ENCODE assay signal across 19 cellular contexts in the genomic region with DNA sequence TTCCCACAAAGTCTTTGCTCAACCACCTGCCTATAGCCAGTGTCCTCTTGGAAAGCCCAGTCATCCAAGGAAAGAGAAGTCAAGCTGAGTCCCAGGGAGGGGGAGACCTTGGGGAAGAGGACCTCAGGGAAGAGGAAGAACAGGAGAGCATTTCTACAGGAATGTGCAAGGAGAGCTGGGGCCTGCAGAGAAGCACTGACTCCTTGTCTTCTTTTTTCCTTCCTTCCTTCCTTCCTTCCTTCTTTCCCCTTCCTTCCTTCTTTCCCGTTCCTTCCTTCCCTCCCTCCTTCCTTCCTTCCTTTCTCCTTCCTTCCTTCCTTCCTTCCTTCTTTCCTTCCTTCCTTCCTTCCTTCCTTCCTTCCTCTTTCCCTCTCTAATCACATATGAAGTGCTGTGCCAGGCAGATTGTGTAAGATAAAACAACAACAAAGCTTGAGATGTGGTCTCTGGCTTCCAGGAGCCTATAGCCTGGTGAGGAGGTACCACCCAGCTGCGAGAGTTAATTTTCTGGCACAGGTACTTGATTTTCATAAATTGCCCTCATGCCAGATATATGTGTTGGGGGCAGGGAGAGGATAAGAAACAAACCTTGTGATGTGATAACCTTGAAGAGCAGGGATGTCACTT.
"Had no signal": no experiment of that assay in that cellular context is flagged by ENCODE, and none has a peak within 500 bp of the region (broad histone marks: within the 10 kb centered on the region; RNA-seq: fewer than 3 reads in every experiment).

No MANE protein-coding gene starts in this region.

- DNase-seq: effector memory CD4-positive, alpha-beta T cell; glutamatergic neuron; kidney; left cardiac atrium; left ventricle myocardium superior; mesenchymal stem cell; naive B cell; nephron progenitor cell; right lobe of liver; stimulated activated CD4-positive, alpha-beta T cell treated with anti-CD3 and anti-CD28 coated beads, Interleukin-4, amount 100 ng/mL, for 24 hours; tibial artery; upper lobe of left lung had no signal

- H3K36me3 ChIP-seq: right lobe of liver, tibial artery, upper lobe of left lung, vagina had no signal

- H2AFZ ChIP-seq: hepatocyte had no signal

- FAIRE-seq: endometrium, frontal cortex, kidney had no signal

- ATAC-seq: esophagus mucosa; left cardiac atrium; left ventricle myocardium superior; right lobe of liver; stimulated activated memory B cell treated with anti-CD40 and anti-IgM and Interleukin-4, amounts not matched to agents 10 μg/mL and 1 μg/mL and 100 μg/mL, for 72 hours had no signal

- H3K4me3 ChIP-seq: hepatocyte, lung, right lobe of liver, tibial artery, upper lobe of left lung, vagina had no signal

- H3K27me3 ChIP-seq: hepatocyte, right lobe of liver, upper lobe of left lung, vagina had no signal

- H3K4me2 ChIP-seq: hepatocyte had no signal

- H3K27ac ChIP-seq: hepatocyte, right lobe of liver, tibial artery, vagina had no signal

- H3K79me2 ChIP-seq: hepatocyte had no signal

- H3K9me3 ChIP-seq: right lobe of liver, tibial artery, upper lobe of left lung, vagina had no signal
